20 cellular contexts compared by ENCODE assay signal in the genomic region with DNA sequence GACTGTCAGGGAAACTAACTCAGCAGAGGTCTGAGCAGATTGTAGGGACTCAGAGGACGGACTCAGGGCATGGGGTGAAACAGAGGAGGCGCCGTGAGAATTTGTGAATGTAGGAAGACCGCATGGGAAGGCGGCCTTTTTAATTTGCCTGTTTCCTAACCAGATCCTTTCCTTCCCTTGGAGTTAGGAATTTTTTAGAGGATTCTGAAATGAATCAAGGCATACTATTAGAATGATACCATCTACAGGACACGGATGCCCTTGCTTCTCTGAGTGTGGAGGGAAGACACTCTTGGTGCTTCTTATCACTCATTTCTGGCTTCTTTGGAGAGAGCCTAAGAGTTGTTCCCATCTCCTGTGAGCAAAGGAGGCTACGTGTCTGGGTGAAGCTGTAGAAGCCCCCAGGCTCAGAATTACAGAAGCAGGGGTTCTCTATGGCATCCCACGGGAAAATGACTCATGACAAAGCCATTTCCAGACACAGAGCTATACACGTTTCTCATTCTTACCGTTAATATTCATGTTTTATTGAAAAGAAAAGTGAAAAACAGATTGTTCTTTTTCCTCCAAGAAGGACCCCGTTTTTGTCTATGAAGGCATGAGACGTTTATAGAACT.
"Had no signal": no experiment of that assay in that cellular context is flagged by ENCODE, and none has a peak within 500 bp of the region (broad histone marks: within the 10 kb centered on the region; RNA-seq: fewer than 3 reads in every experiment).

No MANE protein-coding gene starts in this region.

- H3K9ac ChIP-seq: parathyroid adenoma had no signal

- H3K4me1 ChIP-seq: breast epithelium, parathyroid adenoma, tibial artery, vagina had no signal

- ATAC-seq: activated T-helper 17 cell treated with anti-CD3 and anti-CD28 coated beads, Interleukin-2, amount 50 U/mL, for 72 hours; left ventricle myocardium superior; natural killer cell treated with Interleukin-12 subunit alpha and Interleukin-12 subunit beta and Interleukin-15 and Interleukin-18, amount 100 ng/mL, for 72 hours; right cardiac atrium had no signal

- H2AFZ ChIP-seq: parathyroid adenoma had no signal

- H3K4me3 ChIP-seq: breast epithelium, coronary artery, esophagus muscularis mucosa, tibial artery, vagina had no signal

- H3K9me3 ChIP-seq: breast epithelium, esophagus muscularis mucosa, neutrophil, tibial artery, vagina had no signal

- H3K36me3 ChIP-seq: breast epithelium, esophagus muscularis mucosa, neutrophil, tibial artery, vagina, WERI-Rb-1 had no signal

- H3K27me3 ChIP-seq: vagina had no signal

- H3K27ac ChIP-seq: breast epithelium, coronary artery, esophagus muscularis mucosa, neutrophil, parathyroid adenoma, tibial artery, vagina, WERI-Rb-1 had no signal

- DNase-seq: activated CD4-positive, CD25-positive, alpha-beta regulatory T cell treated with anti-CD3 and anti-CD28 coated beads, Interleukin-2, amount 50 U/mL, for 72 hours; activated naive CD4-positive, alpha-beta T cell; activated T-cell treated with anti-CD3 and anti-CD28 coated beads, Interleukin-2, amount 50 U/mL, for 24 hours; glutamatergic neuron; hippocampal formation; left ventricle myocardium superior; mammary epithelial cell; right cardiac atrium; stimulated activated CD4-positive, alpha-beta T cell treated with anti-CD3 and anti-CD28 coated beads, Interleukin-12 subunit alpha, Interleukin-12 subunit beta, amount 100 ng/mL, for 4 hours; substantia nigra; tibial artery; WERI-Rb-1 had no signal
